In the genomic region with DNA sequence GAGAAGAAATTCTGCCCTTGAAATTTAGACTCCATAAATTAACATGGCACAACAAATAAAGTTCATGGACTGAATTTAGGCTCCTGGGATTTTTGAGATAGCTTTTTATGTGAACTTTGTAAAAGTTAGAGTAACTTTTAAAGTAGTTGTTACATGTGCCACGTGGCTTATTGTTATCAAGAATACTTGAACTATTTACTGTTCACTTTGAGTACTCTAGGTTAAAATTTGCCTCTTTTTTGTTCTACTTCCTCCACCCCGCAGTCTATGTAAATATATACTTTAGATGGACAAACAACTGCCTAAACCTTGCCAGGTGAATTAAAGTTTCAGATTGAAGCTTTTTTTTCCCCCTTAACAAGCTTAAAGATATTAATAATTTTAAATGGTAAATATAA, we compare ENCODE assay signal across 12 cellular contexts.
DNase-seq lines count a peak whose midpoint lies in the region; ATAC-seq, FAIRE-seq and TF ChIP-seq lines count a peak whose summit lies in the region.
"Had no signal": no experiment of that assay in that cellular context is flagged by ENCODE, and none has a peak within 500 bp of the region (broad histone marks: within the 10 kb centered on the region; RNA-seq: fewer than 3 reads in every experiment).

No MANE protein-coding gene starts in this region.

- H3K36me3 ChIP-seq in BE2C (no peaks in the 10 kb centered on the region; the same call in 1 of the 2 replicates), WERI-Rb-1 (no peaks in the 10 kb centered on the region)
- H3K36me3 ChIP-seq in CD8-positive, alpha-beta memory T cell (ENCODE audit: insufficient read depth, low read length) = no peaks in the 10 kb centered on the region

- no peak for ATAC-seq in naive thymus-derived CD8-positive, alpha-beta T cell

- H3K27me3 Mint-ChIP-seq in CD8-positive, alpha-beta memory T cell = peaks cover 0 to 1% of the 10 kb centered on the region in 2 donors
- no peaks in the 10 kb centered on the region for H3K27me3 Mint-ChIP-seq in activated CD4-positive, alpha-beta memory T cell treated with anti-CD3 and anti-CD28 coated beads for 36 hours
- no peaks in the 10 kb centered on the region for H3K27me3 Mint-ChIP-seq in naive thymus-derived CD8-positive, alpha-beta T cell

- H3K4me1 ChIP-seq in BE2C = peaks cover 12% of the 10 kb centered on the region; the same call in 1 of the 2 replicates
- H3K4me1 ChIP-seq in CD8-positive, alpha-beta memory T cell (ENCODE audit: insufficient read depth, low read length) = peaks cover 33% of the 10 kb centered on the region

- DNase-seq in BE2C (no peak), RCC 7860 (ENCODE audit: low spot score) (no peak), substantia nigra (lab: John Stamatoyannopoulos, UW) (no peak), WERI-Rb-1 (no peak)
- no peak for DNase-seq in CD8-positive, alpha-beta memory T cell
- no peak for DNase-seq in activated CD4-positive, alpha-beta memory T cell treated with anti-CD3 and anti-CD28 coated beads for 36 hours
- no peak for DNase-seq in naive thymus-derived CD8-positive, alpha-beta T cell
- DNase-seq: MM.1S; NCI-H2227 treated with DMSO at 0.1 percent for 48 hours; stimulated activated CD4-positive, alpha-beta T cell treated with anti-CD3 and anti-CD28 coated beads, Interleukin-1b, Interleukin-23, amount 100 ng/mL, for 48 hours; stimulated activated naive CD4-positive, alpha-beta T cell treated with Interleukin-2 at 50 U/mL for 16 hours had no signal

- CTCF ChIA-PET in CD8-positive, alpha-beta memory T cell (lab: Charles Lee) = interaction anchor here (1.7 to 5.0 kb wide), 2 partner anchors 83 to 87 kb away, joined by 9 to 25 read pairs; no protein-coding TSS in a partner anchor
- CTCF ChIA-PET in activated CD4-positive, alpha-beta memory T cell treated with anti-CD3 and anti-CD28 coated beads for 36 hours (lab: Charles Lee) = interaction anchor here (0.6 to 1.9 kb wide), 6 partner anchors 94 to 154 kb away, joined by 3 to 7 read pairs (median 4); no protein-coding TSS in a partner anchor

- intact Hi-C loops in activated CD4-positive, alpha-beta memory T cell treated with anti-CD3 and anti-CD28 coated beads for 36 hours (cut with micrococcal nuclease) = no loop called here

- H3K4me3 ChIP-seq in BE2C (ENCODE audit: low read depth, low read length) (peak overlapping the region; percentile 95), WERI-Rb-1 (ENCODE audit: low read depth, low read length) (no peak overlapping the region)
- H3K4me3 ChIP-seq in CD8-positive, alpha-beta memory T cell (ENCODE audit: low read length) = no peak overlapping the region

- H3K4me1 Mint-ChIP-seq in CD8-positive, alpha-beta memory T cell = peaks cover 34 to 56% (median 44%) of the 10 kb centered on the region in 3 donors
- peaks cover 35% of the 10 kb centered on the region for H3K4me1 Mint-ChIP-seq in activated CD4-positive, alpha-beta memory T cell treated with anti-CD3 and anti-CD28 coated beads for 36 hours (ENCODE audit: low read depth)
- peaks cover 21 to 51% (median 44%) of the 10 kb centered on the region in 4 donors for H3K4me1 Mint-ChIP-seq in naive thymus-derived CD8-positive, alpha-beta T cell

- H3K9me3 Mint-ChIP-seq in CD8-positive, alpha-beta memory T cell = peaks cover 0 to 2% (median 0%) of the 10 kb centered on the region in 5 donors
- peaks cover 3% of the 10 kb centered on the region for H3K9me3 Mint-ChIP-seq in activated CD4-positive, alpha-beta memory T cell treated with anti-CD3 and anti-CD28 coated beads for 36 hours
- H3K9me3 Mint-ChIP-seq in naive thymus-derived CD8-positive, alpha-beta T cell = no peaks in the 10 kb centered on the region
- H3K9me3 Mint-ChIP-seq: dendritic cell treated with granulocyte-macrophage colony-stimulating factor and Interleukin-4, amounts not matched to agents 40 ng/mL and 50 ng/mL, for 4 days had no signal

- no peak for TF ChIP-seq CTCF in BE2C (IDR thresholded peaks at IDR 0.05; ENCODE audit: low read depth, low read length)
- TF ChIP-seq CTCF in WERI-Rb-1 (IDR thresholded peaks at IDR 0.05; ENCODE audit: low read depth, low read length) = no peak

- no peak overlapping the region for H3K27ac ChIP-seq in CD8-positive, alpha-beta memory T cell (ENCODE audit: low read depth, low read length)
- H3K27ac ChIP-seq in substantia nigra (ENCODE audit: low read depth, low read length, poor library complexity, severe bottlenecking) (no peak overlapping the region), WERI-Rb-1 (no peak overlapping the region)

- H3K36me3 Mint-ChIP-seq in CD8-positive, alpha-beta memory T cell = peaks cover 0 to 31% (median 0%) of the 10 kb centered on the region in 3 donors
- peaks cover 23% of the 10 kb centered on the region for H3K36me3 Mint-ChIP-seq in activated CD4-positive, alpha-beta memory T cell treated with anti-CD3 and anti-CD28 coated beads for 36 hours
- no peaks in the 10 kb centered on the region for H3K36me3 Mint-ChIP-seq in naive thymus-derived CD8-positive, alpha-beta T cell

- H3K4me3 Mint-ChIP-seq in CD8-positive, alpha-beta memory T cell = peak overlapping the region; percentile 1 to 97 (median 90)
- H3K4me3 Mint-ChIP-seq in activated CD4-positive, alpha-beta memory T cell treated with anti-CD3 and anti-CD28 coated beads for 36 hours = peak overlapping the region; percentile 82
- peak overlapping the region in 8 of 10 donors; percentile 85 to 99 (median 96) for H3K4me3 Mint-ChIP-seq in naive thymus-derived CD8-positive, alpha-beta T cell

- H3K27ac Mint-ChIP-seq in CD8-positive, alpha-beta memory T cell = peak overlapping the region in 7 of 8 donors; percentile 84 to 99 (median 97)
- peak overlapping the region; percentile 42 for H3K27ac Mint-ChIP-seq in activated CD4-positive, alpha-beta memory T cell treated with anti-CD3 and anti-CD28 coated beads for 36 hours
- peak overlapping the region; percentile 84 to 100 (median 99) for H3K27ac Mint-ChIP-seq in naive thymus-derived CD8-positive, alpha-beta T cell
- H3K27ac Mint-ChIP-seq: dendritic cell treated with granulocyte-macrophage colony-stimulating factor and Interleukin-4, amounts not matched to agents 40 ng/mL and 50 ng/mL, for 4 days had no signal

- POLR2A ChIA-PET in CD8-positive, alpha-beta memory T cell (lab: Charles Lee) = interaction anchor here (0.9 to 3.1 kb wide), 2 partner anchors 86 to 87 kb away, joined by 4 to 13 read pairs; no protein-coding TSS in a partner anchor
- POLR2A ChIA-PET in activated CD4-positive, alpha-beta memory T cell treated with anti-CD3 and anti-CD28 coated beads for 36 hours (lab: Charles Lee) = interaction anchor here (2.0 kb wide), 1 partner anchor 87 kb away, joined by 10 read pairs; no protein-coding TSS in a partner anchor
- POLR2A ChIA-PET in naive thymus-derived CD8-positive, alpha-beta T cell (lab: Charles Lee) = interaction anchor here (1.6 to 5.3 kb wide), 2 partner anchors 88 to 92 kb away, joined by 4 to 104 read pairs; no protein-coding TSS in a partner anchor

- H3K9me3 ChIP-seq in BE2C = no peaks in the 10 kb centered on the region
- no peaks in the 10 kb centered on the region for H3K9me3 ChIP-seq in CD8-positive, alpha-beta memory T cell (ENCODE audit: low read length)
- H3K9me3 ChIP-seq in WERI-Rb-1 (ENCODE audit: severe bottlenecking) = no peaks in the 10 kb centered on the region

- no peak for FAIRE-seq in RCC 7860 (lab: Jason Lieb, UNC)

- no peaks in the 10 kb centered on the region for H3K27me3 ChIP-seq in BE2C
- no peaks in the 10 kb centered on the region for H3K27me3 ChIP-seq in CD8-positive, alpha-beta memory T cell (ENCODE audit: insufficient read depth, low read length, poor library complexity, severe bottlenecking)
- peaks cover 9% of the 10 kb centered on the region for H3K27me3 ChIP-seq in WERI-Rb-1 (ENCODE audit: insufficient read depth, low read depth, severe bottlenecking)

Comparison
In these comparisons a context has a peak if more than half of its experiments do, and no peak if none do; other contexts are left out.
1. H3K27ac Mint-ChIP-seq: peak in every context shown above with its lines; median percentile 99 in naive thymus-derived CD8-positive, alpha-beta T cell; 97 in CD8-positive, alpha-beta memory T cell; 42 in activated CD4-positive, alpha-beta memory T cell treated with anti-CD3 and anti-CD28 coated beads for 36 hours.